Comparison of ENCODE assay signal across 15 cellular contexts in the genomic region with DNA sequence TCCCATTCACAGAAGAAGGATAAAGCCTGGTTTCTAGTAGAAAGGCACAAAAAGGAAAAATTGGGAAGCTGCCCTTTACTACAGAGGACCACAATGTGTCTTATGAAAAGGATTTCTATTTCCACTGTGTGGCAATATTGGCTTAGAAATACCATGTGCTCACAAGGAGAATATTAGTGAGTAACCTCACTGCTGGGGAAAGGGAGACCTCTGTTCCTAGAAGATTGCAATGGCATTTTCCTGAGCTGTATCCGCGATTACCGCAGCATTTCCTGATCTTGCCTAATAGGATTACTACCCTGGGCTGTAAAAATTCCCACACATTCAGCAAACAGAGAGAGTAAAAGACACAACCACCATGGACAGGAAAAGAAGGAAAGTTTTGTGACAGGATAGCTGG.
DNase-seq lines count a peak whose midpoint lies in the region; ATAC-seq and TF ChIP-seq lines count a peak whose summit lies in the region.
"Had no signal": no experiment of that assay in that cellular context is flagged by ENCODE, and none has a peak within 500 bp of the region (broad histone marks: within the 10 kb centered on the region; RNA-seq: fewer than 3 reads in every experiment).

No MANE protein-coding gene starts in this region.

- no peaks in the 10 kb centered on the region for H3K9me3 Mint-ChIP-seq in MCF 10A (ENCODE audit: unreplicated experiment)
- H3K9me3 Mint-ChIP-seq in activated T-cell treated with anti-CD3 and anti-CD28 coated beads, Interleukin-2, amount 50 U/mL, for 72 hours, result peaks cover 2% of the 10 kb centered on the region in 2 donors
- H3K9me3 Mint-ChIP-seq: mesothelial cell of epicardium had no signal

- no peak for TF ChIP-seq POLR2A in breast epithelium (IDR thresholded peaks at IDR 0.05)

- H3K9me3 ChIP-seq in breast epithelium, result no peaks in the 10 kb centered on the region
- no peaks in the 10 kb centered on the region for H3K9me3 ChIP-seq in lower lobe of right lung
- H3K9me3 ChIP-seq: adrenal gland, pancreas, tibial nerve had no signal

- H3K36me3 Mint-ChIP-seq in MCF 10A (ENCODE audit: insufficient read depth, unreplicated experiment), result no peaks in the 10 kb centered on the region
- H3K36me3 Mint-ChIP-seq in activated T-cell treated with anti-CD3 and anti-CD28 coated beads, Interleukin-2, amount 50 U/mL, for 72 hours (ENCODE audit: insufficient read depth in 2 of 2), result no peaks in the 10 kb centered on the region
- H3K36me3 Mint-ChIP-seq: mesothelial cell of epicardium had no signal

- no peak overlapping the region for H3K27ac Mint-ChIP-seq in MCF 10A (ENCODE audit: low read depth, unreplicated experiment)
- no peak overlapping the region for H3K27ac Mint-ChIP-seq in activated T-cell treated with anti-CD3 and anti-CD28 coated beads, Interleukin-2, amount 50 U/mL, for 72 hours
- H3K27ac Mint-ChIP-seq: activated CD4-positive, alpha-beta T cell treated with anti-CD3 and anti-CD28 coated beads for 36 hours; mesothelial cell of epicardium had no signal

- CTCF ChIA-PET in MCF 10A (lab: Yijun Ruan, JAX), result no interaction called here

- H3K4me3 ChIP-seq in breast epithelium (no peak overlapping the region), lower lobe of right lung (no peak overlapping the region)
- H3K4me3 ChIP-seq: adrenal gland, pancreas, tibial nerve had no signal

- in situ Hi-C loops in SK-MEL-5 (cut with HindIII; ENCODE audit: low pct_unique_long_range_greater_than_20kb, low sequenced_read_pairs), result no loop called here

- no peak overlapping the region for H3K4me3 Mint-ChIP-seq in MCF 10A (ENCODE audit: unreplicated experiment)
- H3K4me3 Mint-ChIP-seq in activated T-cell treated with anti-CD3 and anti-CD28 coated beads, Interleukin-2, amount 50 U/mL, for 72 hours, result no peak overlapping the region
- H3K4me3 Mint-ChIP-seq: activated CD4-positive, alpha-beta T cell treated with anti-CD3 and anti-CD28 coated beads for 36 hours; mesothelial cell of epicardium had no signal

- DNase-seq in MCF 10A (ENCODE audit: unreplicated experiment), result peak; percentile 55
- DNase-seq in breast epithelium (ENCODE audit: low spot score in 2 of 2), result no peak
- peak; percentile 72 for DNase-seq in SK-MEL-5 (ENCODE audit: low read depth, low spot score)
- DNase-seq in foreskin melanocyte, result peak; percentile 1
- DNase-seq in GF-D8 (lab: John Stamatoyannopoulos, UW), result no peak
- no peak for DNase-seq in activated T-cell treated with anti-CD3 and anti-CD28 coated beads, Interleukin-2, amount 50 U/mL, for 72 hours
- no peak for DNase-seq in lower lobe of right lung
- DNase-seq: activated CD4-positive, alpha-beta T cell treated with anti-CD3 and anti-CD28 coated beads for 36 hours; activated T-cell treated with anti-CD3 and anti-CD28 coated beads, Interleukin-2, amount 50 U/mL, for 1 hour; adrenal gland; NCI-H2171 treated with DMSO at 0.1 percent for 48 hours; pancreas had no signal

- H3K27me3 ChIP-seq in breast epithelium, result no peaks in the 10 kb centered on the region
- no peaks in the 10 kb centered on the region for H3K27me3 ChIP-seq in lower lobe of right lung (ENCODE audit: low read depth)
- H3K27me3 ChIP-seq: adrenal gland, pancreas, tibial nerve had no signal

- TF ChIP-seq CTCF in MCF 10A (IDR thresholded peaks at IDR 0.05; ENCODE audit: unreplicated experiment) (no peak), breast epithelium (IDR thresholded peaks at IDR 0.05) (no peak), lower lobe of right lung (IDR thresholded peaks at IDR 0.05) (no peak)

- ATAC-seq in GM21825 (IDR thresholded peaks at IDR 0.05; ENCODE audit: unreplicated experiment), result no peak
- no peak for ATAC-seq in activated T-cell treated with anti-CD3 and anti-CD28 coated beads, Interleukin-2, amount 50 U/mL, for 72 hours (replicated peaks in 1 of 2)
- no peak for ATAC-seq in lower lobe of right lung
- ATAC-seq: activated CD4-positive, alpha-beta T cell treated with anti-CD3 and anti-CD28 coated beads for 36 hours had no signal

- no peak overlapping the region for H3K27ac ChIP-seq in breast epithelium
- H3K27ac ChIP-seq in lower lobe of right lung, result no peak overlapping the region
- H3K27ac ChIP-seq: adrenal gland, pancreas, tibial nerve had no signal

- POLR2A ChIA-PET in MCF 10A (lab: Yijun Ruan, JAX), result no interaction called here

- BruUV-seq in MCF 10A (replicated peaks; lab: Mats Ljungman, UMichigan), result no TSS peak

- H3K4me1 Mint-ChIP-seq in MCF 10A (ENCODE audit: insufficient read depth, unreplicated experiment), result no peaks in the 10 kb centered on the region
- H3K4me1 Mint-ChIP-seq in activated T-cell treated with anti-CD3 and anti-CD28 coated beads, Interleukin-2, amount 50 U/mL, for 72 hours (ENCODE audit: low read depth), result no peaks in the 10 kb centered on the region
- H3K4me1 Mint-ChIP-seq: activated CD4-positive, alpha-beta T cell treated with anti-CD3 and anti-CD28 coated beads for 36 hours had no signal

- intact Hi-C loops in MCF 10A (cut with micrococcal nuclease) (no loop called here), breast epithelium (cut with DNase I; ENCODE audit: low total_unique reads) (no loop called here), lower lobe of right lung (cut with DNase I) (no loop called here)

- H3K27me3 Mint-ChIP-seq in MCF 10A (ENCODE audit: insufficient read depth, unreplicated experiment), result no peaks in the 10 kb centered on the region
- H3K27me3 Mint-ChIP-seq in activated T-cell treated with anti-CD3 and anti-CD28 coated beads, Interleukin-2, amount 50 U/mL, for 72 hours (ENCODE audit: low read depth), result no peaks in the 10 kb centered on the region
- H3K27me3 Mint-ChIP-seq: activated CD4-positive, alpha-beta T cell treated with anti-CD3 and anti-CD28 coated beads for 36 hours had no signal

- H3K36me3 ChIP-seq in breast epithelium, result no peaks in the 10 kb centered on the region
- H3K36me3 ChIP-seq in lower lobe of right lung, result no peaks in the 10 kb centered on the region
- H3K36me3 ChIP-seq: adrenal gland, pancreas, tibial nerve had no signal

- H3K4me1 ChIP-seq in breast epithelium, result no peaks in the 10 kb centered on the region
- H3K4me1 ChIP-seq in lower lobe of right lung, result no peaks in the 10 kb centered on the region
- H3K4me1 ChIP-seq: adrenal gland, pancreas, tibial nerve had no signal

Comparison
In these comparisons a context has a peak if more than half of its experiments do, and no peak if none do; other contexts are left out.
1. DNase-seq: peak in MCF 10A (single experiment), SK-MEL-5 (single experiment) and foreskin melanocyte (single experiment); none in breast epithelium (0 of 2), GF-D8 (single experiment), activated T-cell treated with anti-CD3 and anti-CD28 coated beads, Interleukin-2, amount 50 U/mL, for 72 hours (0 of 2) and lower lobe of right lung (single experiment).